ENCODE assay signal across 1 cellular context in the genomic region with DNA sequence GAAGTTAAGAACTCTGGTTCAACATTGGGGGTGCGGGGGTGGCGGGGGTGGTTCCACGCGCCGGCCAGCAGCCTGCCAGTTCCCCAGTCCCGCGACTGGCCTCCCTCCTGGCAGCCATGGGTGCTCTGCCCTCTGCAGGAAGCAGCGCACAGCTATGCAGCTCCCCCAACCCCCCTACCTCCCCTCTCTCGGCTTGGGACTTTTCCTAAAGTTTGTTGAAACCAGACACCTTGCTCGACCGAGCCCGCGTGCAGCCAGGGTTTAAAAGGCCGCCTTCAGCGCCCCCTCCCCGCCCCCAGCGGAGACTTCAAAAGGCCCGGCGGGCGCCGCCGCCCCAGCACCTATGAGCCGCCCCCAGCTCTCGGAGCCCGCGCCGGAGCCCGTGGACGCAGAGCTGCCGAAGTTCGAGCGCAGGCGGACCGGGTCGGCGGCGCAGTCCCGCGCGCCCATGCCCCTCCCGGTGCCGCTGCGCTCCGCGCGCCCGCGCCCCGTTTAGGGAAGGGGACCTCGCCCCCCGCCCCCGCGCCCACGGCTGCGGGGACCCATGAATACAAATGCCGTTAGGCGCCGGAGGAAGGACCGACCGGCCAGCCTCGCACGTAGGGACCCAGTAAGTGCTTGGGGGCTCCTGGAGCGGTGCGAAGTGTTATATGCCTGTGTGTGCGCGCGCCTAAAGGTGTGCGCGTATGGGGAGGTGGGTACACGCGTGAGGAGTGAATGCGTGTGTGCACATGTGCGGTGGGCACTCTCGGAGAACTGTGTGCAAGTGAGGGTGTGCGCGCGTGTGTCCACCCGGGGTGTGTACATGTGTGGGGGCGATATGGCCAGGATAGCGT.
TF ChIP-seq lines count a peak whose summit lies in the region.

No MANE protein-coding gene starts in this region.

TF ChIP-seq in HepG2, 621 proteins besides CTCF, POLR2A, EP300 and RAD21 (continued from another document and continues in another):
- TF ChIP-seq, protein P1, sequence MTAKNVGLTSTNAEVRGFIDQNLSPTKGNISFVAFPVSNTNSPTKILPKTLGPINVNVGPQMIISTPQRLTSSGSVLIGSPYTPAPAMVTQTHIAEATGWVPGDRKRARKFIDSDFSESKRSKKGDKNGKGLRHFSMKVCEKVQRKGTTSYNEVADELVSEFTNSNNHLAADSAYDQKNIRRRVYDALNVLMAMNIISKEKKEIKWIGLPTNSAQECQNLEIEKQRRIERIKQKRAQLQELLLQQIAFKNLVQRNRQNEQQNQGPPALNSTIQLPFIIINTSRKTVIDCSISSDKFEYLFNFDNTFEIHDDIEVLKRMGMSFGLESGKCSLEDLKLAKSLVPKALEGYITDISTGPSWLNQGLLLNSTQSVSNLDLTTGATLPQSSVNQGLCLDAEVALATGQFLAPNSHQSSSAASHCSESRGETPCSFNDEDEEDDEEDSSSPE (CRISPR knock-in tag; IDR thresholded peaks at IDR 0.05): peak; percentile 91
- TF ChIP-seq, protein P2, sequence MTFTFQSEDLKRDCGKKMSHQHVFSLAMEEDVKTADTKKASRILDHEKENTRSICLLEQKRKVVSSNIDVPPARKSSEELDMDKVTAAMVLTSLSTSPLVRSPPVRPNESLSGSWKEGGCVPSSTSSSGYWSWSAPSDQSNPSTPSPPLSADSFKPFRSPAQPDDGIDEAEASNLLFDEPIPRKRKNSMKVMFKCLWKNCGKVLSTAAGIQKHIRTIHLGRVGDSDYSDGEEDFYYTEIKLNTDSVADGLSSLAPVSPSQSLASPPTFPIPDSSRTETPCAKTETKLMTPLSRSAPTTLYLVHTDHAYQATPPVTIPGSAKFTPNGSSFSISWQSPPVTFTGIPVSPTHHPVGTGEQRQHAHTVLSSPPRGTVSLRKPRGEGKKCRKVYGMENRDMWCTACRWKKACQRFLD (CRISPR knock-in tag; IDR thresholded peaks at IDR 0.05; ENCODE audit: borderline replicate concordance): no peak
- TF ChIP-seq, protein P3, sequence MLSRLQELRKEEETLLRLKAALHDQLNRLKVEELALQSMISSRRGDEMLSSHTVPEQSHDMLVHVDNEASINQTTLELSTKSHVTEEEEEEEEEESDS (CRISPR knock-in tag; IDR thresholded peaks at IDR 0.05; ENCODE audit: borderline replicate concordance): no peak
- no peak for TF ChIP-seq RFX1 (IDR thresholded peaks at IDR 0.05)
- peak; percentile 97 for TF ChIP-seq RBFOX2 (IDR thresholded peaks at IDR 0.05; ENCODE audit: low read depth, low read length)
- no peak for TF ChIP-seq LCORL (IDR thresholded peaks at IDR 0.05)
- TF ChIP-seq LCORL (CRISPR knock-in tag; IDR thresholded peaks at IDR 0.05): peak; percentile 98
- TF ChIP-seq NCOA2 (CRISPR knock-in tag; IDR thresholded peaks at IDR 0.05): peak; percentile 78
- peak; percentile 34; the same call in 1 of the 2 replicates for TF ChIP-seq FOXO1 (CRISPR knock-in tag; IDR thresholded peaks at IDR 0.05)
- TF ChIP-seq ZNF547 (CRISPR knock-in tag; IDR thresholded peaks at IDR 0.05): peak; percentile 82
- TF ChIP-seq, protein P4, sequence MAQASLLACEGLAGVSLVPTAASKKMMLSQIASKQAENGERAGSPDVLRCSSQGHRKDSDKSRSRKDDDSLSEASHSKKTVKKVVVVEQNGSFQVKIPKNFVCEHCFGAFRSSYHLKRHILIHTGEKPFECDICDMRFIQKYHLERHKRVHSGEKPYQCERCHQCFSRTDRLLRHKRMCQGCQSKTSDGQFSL (CRISPR knock-in tag; IDR thresholded peaks at IDR 0.05): peak; percentile 97
- peak; percentile 81 for TF ChIP-seq ATF7-NPFF (CRISPR knock-in tag; IDR thresholded peaks at IDR 0.05; ENCODE audit: low read depth)
- no peak for TF ChIP-seq TEAD2 (CRISPR knock-in tag; IDR thresholded peaks at IDR 0.05)
- TF ChIP-seq, protein P5, sequence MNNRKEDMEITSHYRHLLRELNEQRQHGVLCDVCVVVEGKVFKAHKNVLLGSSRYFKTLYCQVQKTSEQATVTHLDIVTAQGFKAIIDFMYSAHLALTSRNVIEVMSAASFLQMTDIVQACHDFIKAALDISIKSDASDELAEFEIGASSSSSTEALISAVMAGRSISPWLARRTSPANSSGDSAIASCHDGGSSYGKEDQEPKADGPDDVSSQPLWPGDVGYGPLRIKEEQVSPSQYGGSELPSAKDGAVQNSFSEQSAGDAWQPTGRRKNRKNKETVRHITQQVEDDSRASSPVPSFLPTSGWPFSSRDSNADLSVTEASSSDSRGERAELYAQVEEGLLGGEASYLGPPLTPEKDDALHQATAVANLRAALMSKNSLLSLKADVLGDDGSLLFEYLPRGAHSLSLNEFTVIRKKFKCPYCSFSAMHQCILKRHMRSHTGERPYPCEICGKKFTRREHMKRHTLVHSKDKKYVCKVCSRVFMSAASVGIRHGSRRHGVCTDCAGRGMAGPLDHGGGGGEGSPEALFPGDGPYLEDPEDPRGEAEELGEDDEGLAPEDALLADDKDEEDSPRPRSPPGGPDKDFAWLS (CRISPR knock-in tag; IDR thresholded peaks at IDR 0.05; ENCODE audit: borderline replicate concordance): no peak
- TF ChIP-seq, protein P6, sequence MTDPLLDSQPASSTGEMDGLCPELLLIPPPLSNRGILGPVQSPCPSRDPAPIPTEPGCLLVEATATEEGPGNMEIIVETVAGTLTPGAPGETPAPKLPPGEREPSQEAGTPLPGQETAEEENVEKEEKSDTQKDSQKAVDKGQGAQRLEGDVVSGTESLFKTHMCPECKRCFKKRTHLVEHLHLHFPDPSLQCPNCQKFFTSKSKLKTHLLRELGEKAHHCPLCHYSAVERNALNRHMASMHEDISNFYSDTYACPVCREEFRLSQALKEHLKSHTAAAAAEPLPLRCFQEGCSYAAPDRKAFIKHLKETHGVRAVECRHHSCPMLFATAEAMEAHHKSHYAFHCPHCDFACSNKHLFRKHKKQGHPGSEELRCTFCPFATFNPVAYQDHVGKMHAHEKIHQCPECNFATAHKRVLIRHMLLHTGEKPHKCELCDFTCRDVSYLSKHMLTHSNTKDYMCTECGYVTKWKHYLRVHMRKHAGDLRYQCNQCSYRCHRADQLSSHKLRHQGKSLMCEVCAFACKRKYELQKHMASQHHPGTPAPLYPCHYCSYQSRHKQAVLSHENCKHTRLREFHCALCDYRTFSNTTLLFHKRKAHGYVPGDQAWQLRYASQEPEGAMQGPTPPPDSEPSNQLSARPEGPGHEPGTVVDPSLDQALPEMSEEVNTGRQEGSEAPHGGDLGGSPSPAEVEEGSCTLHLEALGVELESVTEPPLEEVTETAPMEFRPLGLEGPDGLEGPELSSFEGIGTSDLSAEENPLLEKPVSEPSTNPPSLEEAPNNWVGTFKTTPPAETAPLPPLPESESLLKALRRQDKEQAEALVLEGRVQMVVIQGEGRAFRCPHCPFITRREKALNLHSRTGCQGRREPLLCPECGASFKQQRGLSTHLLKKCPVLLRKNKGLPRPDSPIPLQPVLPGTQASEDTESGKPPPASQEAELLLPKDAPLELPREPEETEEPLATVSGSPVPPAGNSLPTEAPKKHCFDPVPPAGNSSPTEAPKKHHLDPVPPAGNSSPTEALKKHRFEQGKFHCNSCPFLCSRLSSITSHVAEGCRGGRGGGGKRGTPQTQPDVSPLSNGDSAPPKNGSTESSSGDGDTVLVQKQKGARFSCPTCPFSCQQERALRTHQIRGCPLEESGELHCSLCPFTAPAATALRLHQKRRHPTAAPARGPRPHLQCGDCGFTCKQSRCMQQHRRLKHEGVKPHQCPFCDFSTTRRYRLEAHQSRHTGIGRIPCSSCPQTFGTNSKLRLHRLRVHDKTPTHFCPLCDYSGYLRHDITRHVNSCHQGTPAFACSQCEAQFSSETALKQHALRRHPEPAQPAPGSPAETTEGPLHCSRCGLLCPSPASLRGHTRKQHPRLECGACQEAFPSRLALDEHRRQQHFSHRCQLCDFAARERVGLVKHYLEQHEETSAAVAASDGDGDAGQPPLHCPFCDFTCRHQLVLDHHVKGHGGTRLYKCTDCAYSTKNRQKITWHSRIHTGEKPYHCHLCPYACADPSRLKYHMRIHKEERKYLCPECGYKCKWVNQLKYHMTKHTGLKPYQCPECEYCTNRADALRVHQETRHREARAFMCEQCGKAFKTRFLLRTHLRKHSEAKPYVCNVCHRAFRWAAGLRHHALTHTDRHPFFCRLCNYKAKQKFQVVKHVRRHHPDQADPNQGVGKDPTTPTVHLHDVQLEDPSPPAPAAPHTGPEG (CRISPR knock-in tag; IDR thresholded peaks at IDR 0.05): peak; percentile 60
- TF ChIP-seq, protein P7, sequence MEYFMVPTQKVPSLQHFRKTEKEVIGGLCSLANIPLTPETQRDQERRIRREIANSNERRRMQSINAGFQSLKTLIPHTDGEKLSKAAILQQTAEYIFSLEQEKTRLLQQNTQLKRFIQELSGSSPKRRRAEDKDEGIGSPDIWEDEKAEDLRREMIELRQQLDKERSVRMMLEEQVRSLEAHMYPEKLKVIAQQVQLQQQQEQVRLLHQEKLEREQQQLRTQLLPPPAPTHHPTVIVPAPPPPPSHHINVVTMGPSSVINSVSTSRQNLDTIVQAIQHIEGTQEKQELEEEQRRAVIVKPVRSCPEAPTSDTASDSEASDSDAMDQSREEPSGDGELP (IDR thresholded peaks at IDR 0.05; ENCODE audit: borderline replicate concordance, low read depth): peak; percentile 10; the same call in 1 of the 2 replicates
- TF ChIP-seq, protein P8, sequence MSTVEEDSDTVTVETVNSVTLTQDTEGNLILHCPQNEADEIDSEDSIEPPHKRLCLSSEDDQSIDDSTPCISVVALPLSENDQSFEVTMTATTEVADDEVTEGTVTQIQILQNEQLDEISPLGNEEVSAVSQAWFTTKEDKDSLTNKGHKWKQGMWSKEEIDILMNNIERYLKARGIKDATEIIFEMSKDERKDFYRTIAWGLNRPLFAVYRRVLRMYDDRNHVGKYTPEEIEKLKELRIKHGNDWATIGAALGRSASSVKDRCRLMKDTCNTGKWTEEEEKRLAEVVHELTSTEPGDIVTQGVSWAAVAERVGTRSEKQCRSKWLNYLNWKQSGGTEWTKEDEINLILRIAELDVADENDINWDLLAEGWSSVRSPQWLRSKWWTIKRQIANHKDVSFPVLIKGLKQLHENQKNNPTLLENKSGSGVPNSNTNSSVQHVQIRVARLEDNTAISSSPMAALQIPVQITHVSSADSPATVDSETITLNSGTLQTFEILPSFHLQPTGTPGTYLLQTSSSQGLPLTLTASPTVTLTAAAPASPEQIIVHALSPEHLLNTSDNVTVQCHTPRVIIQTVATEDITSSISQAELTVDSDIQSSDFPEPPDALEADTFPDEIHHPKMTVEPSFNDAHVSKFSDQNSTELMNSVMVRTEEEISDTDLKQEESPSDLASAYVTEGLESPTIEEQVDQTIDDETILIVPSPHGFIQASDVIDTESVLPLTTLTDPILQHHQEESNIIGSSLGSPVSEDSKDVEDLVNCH (CRISPR knock-in tag; IDR thresholded peaks at IDR 0.05): no peak
- TF ChIP-seq ATF7 (IDR thresholded peaks at IDR 0.05): no peak
- no peak for TF ChIP-seq ATF7 (CRISPR knock-in tag; IDR thresholded peaks at IDR 0.05)
- peak; percentile 58 for TF ChIP-seq HNRNPK (IDR thresholded peaks at IDR 0.05; ENCODE audit: low read depth, low read length, poor library complexity, severe bottlenecking)
- no peak for TF ChIP-seq NFKBIZ (CRISPR knock-in tag; IDR thresholded peaks at IDR 0.05)
- TF ChIP-seq ZNF83 (CRISPR knock-in tag; IDR thresholded peaks at IDR 0.05; ENCODE audit: borderline replicate concordance): no peak
- no peak for TF ChIP-seq ARNT (IDR thresholded peaks at IDR 0.05)
- no peak for TF ChIP-seq MIXL1 (CRISPR knock-in tag; IDR thresholded peaks at IDR 0.05)
- TF ChIP-seq BCL6 (CRISPR knock-in tag; IDR thresholded peaks at IDR 0.05): peak; percentile 88
- TF ChIP-seq SP4 (CRISPR knock-in tag; IDR thresholded peaks at IDR 0.05): peak; percentile 32; the same call in 1 of the 2 replicates
- TF ChIP-seq, protein P9, sequence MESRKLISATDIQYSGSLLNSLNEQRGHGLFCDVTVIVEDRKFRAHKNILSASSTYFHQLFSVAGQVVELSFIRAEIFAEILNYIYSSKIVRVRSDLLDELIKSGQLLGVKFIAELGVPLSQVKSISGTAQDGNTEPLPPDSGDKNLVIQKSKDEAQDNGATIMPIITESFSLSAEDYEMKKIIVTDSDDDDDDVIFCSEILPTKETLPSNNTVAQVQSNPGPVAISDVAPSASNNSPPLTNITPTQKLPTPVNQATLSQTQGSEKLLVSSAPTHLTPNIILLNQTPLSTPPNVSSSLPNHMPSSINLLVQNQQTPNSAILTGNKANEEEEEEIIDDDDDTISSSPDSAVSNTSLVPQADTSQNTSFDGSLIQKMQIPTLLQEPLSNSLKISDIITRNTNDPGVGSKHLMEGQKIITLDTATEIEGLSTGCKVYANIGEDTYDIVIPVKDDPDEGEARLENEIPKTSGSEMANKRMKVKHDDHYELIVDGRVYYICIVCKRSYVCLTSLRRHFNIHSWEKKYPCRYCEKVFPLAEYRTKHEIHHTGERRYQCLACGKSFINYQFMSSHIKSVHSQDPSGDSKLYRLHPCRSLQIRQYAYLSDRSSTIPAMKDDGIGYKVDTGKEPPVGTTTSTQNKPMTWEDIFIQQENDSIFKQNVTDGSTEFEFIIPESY (CRISPR knock-in tag; IDR thresholded peaks at IDR 0.05): peak; percentile 60; the same call in 1 of the 2 replicates
- peak; percentile 70; the same call in 1 of the 2 replicates for TF ChIP-seq HIVEP1 (CRISPR knock-in tag; IDR thresholded peaks at IDR 0.05)
- TF ChIP-seq, protein P10, sequence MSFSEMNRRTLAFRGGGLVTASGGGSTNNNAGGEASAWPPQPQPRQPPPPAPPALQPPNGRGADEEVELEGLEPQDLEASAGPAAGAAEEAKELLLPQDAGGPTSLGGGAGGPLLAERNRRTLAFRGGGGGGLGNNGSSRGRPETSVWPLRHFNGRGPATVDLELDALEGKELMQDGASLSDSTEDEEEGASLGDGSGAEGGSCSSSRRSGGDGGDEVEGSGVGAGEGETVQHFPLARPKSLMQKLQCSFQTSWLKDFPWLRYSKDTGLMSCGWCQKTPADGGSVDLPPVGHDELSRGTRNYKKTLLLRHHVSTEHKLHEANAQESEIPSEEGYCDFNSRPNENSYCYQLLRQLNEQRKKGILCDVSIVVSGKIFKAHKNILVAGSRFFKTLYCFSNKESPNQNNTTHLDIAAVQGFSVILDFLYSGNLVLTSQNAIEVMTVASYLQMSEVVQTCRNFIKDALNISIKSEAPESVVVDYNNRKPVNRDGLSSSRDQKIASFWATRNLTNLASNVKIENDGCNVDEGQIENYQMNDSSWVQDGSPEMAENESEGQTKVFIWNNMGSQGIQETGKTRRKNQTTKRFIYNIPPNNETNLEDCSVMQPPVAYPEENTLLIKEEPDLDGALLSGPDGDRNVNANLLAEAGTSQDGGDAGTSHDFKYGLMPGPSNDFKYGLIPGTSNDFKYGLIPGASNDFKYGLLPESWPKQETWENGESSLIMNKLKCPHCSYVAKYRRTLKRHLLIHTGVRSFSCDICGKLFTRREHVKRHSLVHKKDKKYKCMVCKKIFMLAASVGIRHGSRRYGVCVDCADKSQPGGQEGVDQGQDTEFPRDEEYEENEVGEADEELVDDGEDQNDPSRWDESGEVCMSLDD (CRISPR knock-in tag; IDR thresholded peaks at IDR 0.05; ENCODE audit: borderline replicate concordance): peak; percentile 73; the same call in 1 of the 2 replicates
- TF ChIP-seq, protein P11, sequence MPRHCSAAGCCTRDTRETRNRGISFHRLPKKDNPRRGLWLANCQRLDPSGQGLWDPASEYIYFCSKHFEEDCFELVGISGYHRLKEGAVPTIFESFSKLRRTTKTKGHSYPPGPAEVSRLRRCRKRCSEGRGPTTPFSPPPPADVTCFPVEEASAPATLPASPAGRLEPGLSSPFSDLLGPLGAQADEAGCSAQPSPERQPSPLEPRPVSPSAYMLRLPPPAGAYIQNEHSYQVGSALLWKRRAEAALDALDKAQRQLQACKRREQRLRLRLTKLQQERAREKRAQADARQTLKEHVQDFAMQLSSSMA (CRISPR knock-in tag; IDR thresholded peaks at IDR 0.05): peak; percentile 83
- peak; percentile 82 for TF ChIP-seq ZNF878 (CRISPR knock-in tag; IDR thresholded peaks at IDR 0.05)
